ENCODE assay signal across 16 cellular contexts in genomic region chr16:84356176-84356575, GRCh38. TPM values are rescaled to one million over a fixed set of nuclear protein-coding genes. Genes with fewer than 3 reads are reported as not detected.
"Had no signal": no experiment of that assay in that cellular context is flagged by ENCODE, and none has a peak within 500 bp of the region (broad histone marks: within the 10 kb centered on the region; RNA-seq: fewer than 3 reads in every experiment).

No MANE protein-coding gene starts in this region.

- H3K27ac ChIP-seq: brain microvascular endothelial cell, gastroesophageal sphincter, heart right ventricle, testis, upper lobe of left lung had no signal

- H3K4me3 ChIP-seq: gastroesophageal sphincter, heart right ventricle, testis, upper lobe of left lung had no signal

- H3K27me3 ChIP-seq: gastroesophageal sphincter, testis, upper lobe of left lung had no signal

- ATAC-seq: gastroesophageal sphincter; heart right ventricle; naive thymus-derived CD4-positive, alpha-beta T cell; right cardiac atrium; stimulated activated naive CD8-positive, alpha-beta T cell treated with anti-CD3 and anti-CD28 coated beads, Interleukin-15, Interleukin-2, amounts not matched to agents 100 U/mL and 50 U/mL, for 24 hours had no signal

- DNase-seq: activated CD4-positive, alpha-beta T cell treated with anti-CD3 and anti-CD28 coated beads, Interleukin-2, amount 10 ng/mL, durations not matched to agents 7 days and 5 days; activated CD8-positive, alpha-beta memory T cell treated with anti-CD3 and anti-CD28 coated beads, Interleukin-2, amount 50 U/mL, for 48 hours; activated gamma-delta T cell treated with Interleukin-2 at 50 U/mL for 16 hours; activated naive CD8-positive, alpha-beta T cell treated with anti-CD3 and anti-CD28 coated beads for 36 hours; brain microvascular endothelial cell; cerebellar nuclear complex; dermis blood vessel endothelial cell; erythroblast; heart right ventricle; naive thymus-derived CD4-positive, alpha-beta T cell; right cardiac atrium; stimulated activated naive CD8-positive, alpha-beta T cell treated with anti-CD3 and anti-CD28 coated beads, Interleukin-15, Interleukin-2, amounts not matched to agents 100 U/mL and 50 U/mL, for 24 hours; testis had no signal

- H3K9me3 ChIP-seq: gastroesophageal sphincter, heart right ventricle, testis, upper lobe of left lung had no signal

- H3K4me1 ChIP-seq: testis had no signal

- H3K36me3 ChIP-seq: brain microvascular endothelial cell, gastroesophageal sphincter, heart right ventricle, upper lobe of left lung had no signal

RNA-seq across cellular contexts. Expression of gene ATP2C2, which starts 12.2 kb away (rescaled TPM):
- total RNA-seq: activated CD4-positive, alpha-beta T cell treated with anti-CD3 and anti-CD28 coated beads, Interleukin-2, amount 10 ng/mL, durations not matched to agents 7 days and 5 days; activated naive CD8-positive, alpha-beta T cell treated with anti-CD3 and anti-CD28 coated beads for 36 hours; dermis blood vessel endothelial cell; heart right ventricle; mononuclear cell; naive thymus-derived CD4-positive, alpha-beta T cell; right cardiac atrium had no signal
- polyA plus RNA-seq: right cardiac atrium had no signal
